ENCODE assay signal across 9 cellular contexts in the genomic region with DNA sequence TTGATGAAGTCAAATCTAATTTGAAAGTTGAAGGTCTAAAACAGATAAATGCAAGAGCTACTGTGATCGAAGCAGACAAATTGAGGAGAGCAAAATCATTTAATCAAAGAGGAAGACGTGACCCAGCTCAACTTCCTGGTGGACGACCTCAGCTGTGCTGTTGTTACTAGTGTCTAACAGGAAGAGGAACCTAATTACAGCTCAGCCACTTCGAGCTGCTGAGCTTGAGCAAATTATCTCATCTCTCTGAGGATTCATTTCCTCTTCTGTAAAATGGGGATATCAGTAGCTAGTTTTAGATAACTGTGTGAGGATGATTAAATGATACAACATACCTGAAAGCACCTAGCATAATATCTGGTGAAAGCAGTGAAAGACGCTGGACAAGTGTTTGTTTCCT. TPM values are rescaled to one million over a fixed set of nuclear protein-coding genes. Genes with fewer than 3 reads are reported as not detected.
DNase-seq lines count a peak whose midpoint lies in the region; ATAC-seq and TF ChIP-seq lines count a peak whose summit lies in the region.
"Had no signal": no experiment of that assay in that cellular context is flagged by ENCODE, and none has a peak within 500 bp of the region (broad histone marks: within the 10 kb centered on the region; RNA-seq: fewer than 3 reads in every experiment).

No MANE protein-coding gene starts in this region.

- no peaks in the 10 kb centered on the region for H3K27me3 Mint-ChIP-seq in naive thymus-derived CD8-positive, alpha-beta T cell

- TF ChIP-seq CTCF in psoas muscle (IDR thresholded peaks at IDR 0.05): no peak
- no peak for TF ChIP-seq CTCF in suprapubic skin (IDR thresholded peaks at IDR 0.05)

- POLR2A ChIA-PET in naive thymus-derived CD8-positive, alpha-beta T cell (lab: Charles Lee): no interaction called here

- WGBS in psoas muscle, 3 donors: 47 to 51% (median 48%) methylated on average over 5 of the region's 5 CpGs
- WGBS in suprapubic skin: 56% methylated on average over 5 of the region's 5 CpGs

- no peak for TF ChIP-seq EP300 in suprapubic skin (IDR thresholded peaks at IDR 0.05)

- peak overlapping the region in 9 of 10 donors; percentile 16 to 76 (median 70) for H3K4me3 Mint-ChIP-seq in naive thymus-derived CD8-positive, alpha-beta T cell

- no peaks in the 10 kb centered on the region for H3K9me3 Mint-ChIP-seq in naive thymus-derived CD8-positive, alpha-beta T cell

- H3K36me3 Mint-ChIP-seq in naive thymus-derived CD8-positive, alpha-beta T cell: peaks cover 0 to 8% (median 2%) of the 10 kb centered on the region in 3 donors

- peaks cover 0 to 13% of the 10 kb centered on the region in 2 donors for H3K36me3 ChIP-seq in psoas muscle (ENCODE audit: insufficient read depth in 1 of 2, low read depth in 1 of 2)
- H3K36me3 ChIP-seq in suprapubic skin: no peaks in the 10 kb centered on the region

- intact Hi-C loops in psoas muscle (cut with DNase I): no loop called here

- no peak overlapping the region for H3K27ac ChIP-seq in psoas muscle
- H3K27ac ChIP-seq in suprapubic skin: no peak overlapping the region

- no peak for TF ChIP-seq POLR2A in suprapubic skin (IDR thresholded peaks at IDR 0.05)

- ATAC-seq in HG02763 (IDR thresholded peaks at IDR 0.05; ENCODE audit: unreplicated experiment): peak; percentile 80
- ATAC-seq in naive thymus-derived CD8-positive, alpha-beta T cell: peak; percentile 62 to 68
- ATAC-seq in psoas muscle: no peak
- ATAC-seq: Panc1 had no signal

- H3K4me3 ChIP-seq in psoas muscle: no peak overlapping the region
- H3K4me3 ChIP-seq in suprapubic skin: no peak overlapping the region

- H3K27me3 ChIP-seq in psoas muscle (ENCODE audit: insufficient read depth in 3 of 3, low read length in 2 of 3) (no peaks in the 10 kb centered on the region), suprapubic skin (no peaks in the 10 kb centered on the region)

- H3K27ac Mint-ChIP-seq in naive thymus-derived CD8-positive, alpha-beta T cell: peak overlapping the region; percentile 36 to 94 (median 86)

- H3K4me1 Mint-ChIP-seq in naive thymus-derived CD8-positive, alpha-beta T cell: peaks cover 8 to 32% (median 15%) of the 10 kb centered on the region in 4 donors

- no peaks in the 10 kb centered on the region for H3K9me3 ChIP-seq in psoas muscle
- H3K9me3 ChIP-seq in suprapubic skin: no peaks in the 10 kb centered on the region

- peak; percentile 3 to 9 for DNase-seq in activated CD4-positive, alpha-beta T cell treated with anti-CD3 and anti-CD28 coated beads, Interleukin-2, amount 50 U/mL, for 48 hours
- no peak for DNase-seq in activated CD4-positive, alpha-beta T cell treated with anti-CD3 and anti-CD28 coated beads for 48 hours
- DNase-seq in SIG-M5 treated with dmso at 0.1 percent for 504 hours (lab: John Stamatoyannopoulos, UW; ENCODE audit: unreplicated experiment) (peak; percentile 72), COLO668 (lab: John Stamatoyannopoulos, UW; ENCODE audit: unreplicated experiment) (no peak), psoas muscle (no peak), suprapubic skin (ENCODE audit: low spot score in 2 of 2) (no peak)
- peak in 3 of 10 donors; percentile 3 to 11 (median 4) for DNase-seq in naive thymus-derived CD8-positive, alpha-beta T cell

- H3K4me1 ChIP-seq in psoas muscle (no peaks in the 10 kb centered on the region), suprapubic skin (no peaks in the 10 kb centered on the region)

RNA-seq across cellular contexts. Expression of a gene that starts 48.6 kb away (rescaled TPM):
- total RNA-seq in naive thymus-derived CD8-positive, alpha-beta T cell: not detected
- polyA plus RNA-seq in naive thymus-derived CD8-positive, alpha-beta T cell: under 1 TPM in 2 of 3 donors, not detected in 1; 0.15 to 0.22 TPM
- total RNA-seq in psoas muscle (1 to 10 TPM; 1.1 to 7.2 (median 1.6) TPM), suprapubic skin (1 to 10 TPM; 1.2 to 5.3 (median 2.2) TPM)
- polyA plus RNA-seq in psoas muscle: 1 to 10 TPM in 2 of 3 donors, under 1 TPM in 1; 0.81 to 1.5 (median 1.1) TPM

Comparison
In these comparisons a context has a peak if more than half of its experiments do, and no peak if none do; other contexts are left out.
1. DNase-seq: peak in activated CD4-positive, alpha-beta T cell treated with anti-CD3 and anti-CD28 coated beads, Interleukin-2, amount 50 U/mL, for 48 hours (2 of 2) and SIG-M5 treated with dmso at 0.1 percent for 504 hours (single experiment); none in activated CD4-positive, alpha-beta T cell treated with anti-CD3 and anti-CD28 coated beads for 48 hours (single experiment), COLO668 (single experiment), psoas muscle (0 of 2) and suprapubic skin (0 of 2).
2. ATAC-seq: peak in HG02763 (single experiment) and naive thymus-derived CD8-positive, alpha-beta T cell (2 of 2); none in psoas muscle (0 of 4).